In genomic region chr10:29308142-29308541, GRCh38 we compare ENCODE assay signal across 14 cellular contexts. TPM values are rescaled to one million over a fixed set of nuclear protein-coding genes. Genes with fewer than 3 reads are reported as not detected.
"Had no signal": no experiment of that assay in that cellular context is flagged by ENCODE, and none has a peak within 500 bp of the region (broad histone marks: within the 10 kb centered on the region; RNA-seq: fewer than 3 reads in every experiment).

No MANE protein-coding gene starts in this region.

RNA-seq across cellular contexts. Expression of gene LYZL1, which starts 19.3 kb away (rescaled TPM):
- total RNA-seq: stomach, subcutaneous adipose tissue, suprapubic skin, temporal lobe, thoracic aorta, tibial nerve, transverse colon, upper lobe of left lung, upper lobe of right lung, ureter, urinary bladder, uterus, vagina had no signal
- polyA plus RNA-seq: stomach, thymus, urinary bladder had no signal
